Comparison of ENCODE assay signal across 17 cellular contexts in genomic region chr1:237183963-237184540, GRCh38.
DNase-seq lines count a peak whose midpoint lies in the region; ATAC-seq and TF ChIP-seq lines count a peak whose summit lies in the region.
"Had no signal": no experiment of that assay in that cellular context is flagged by ENCODE, and none has a peak within 500 bp of the region (broad histone marks: within the 10 kb centered on the region; RNA-seq: fewer than 3 reads in every experiment).

No MANE protein-coding gene starts in this region.

- TF ChIP-seq CTCF in endodermal cell (conservative IDR thresholded peaks at IDR 0.05): no peak

- H3K27me3 ChIP-seq in endodermal cell (ENCODE audit: control insufficient read depth, insufficient read depth, low read length, poor library complexity, severe bottlenecking): no peaks in the 10 kb centered on the region
- H3K27me3 ChIP-seq: Peyer's patch had no signal

- no peak overlapping the region for H3K27ac ChIP-seq in endodermal cell (ENCODE audit: low read depth, low read length)
- H3K27ac ChIP-seq: 22Rv1, HL-60, Peyer's patch had no signal

- H3K27me3 Mint-ChIP-seq in endodermal cell (ENCODE audit: insufficient read depth): no peaks in the 10 kb centered on the region

- H3K4me1 Mint-ChIP-seq in endodermal cell: peaks cover 3% of the 10 kb centered on the region
- H3K4me1 Mint-ChIP-seq: CD4-positive, alpha-beta memory T cell had no signal

- peak; percentile 1 for ATAC-seq in Right ventricle myocardium superior (ENCODE audit: poor library complexity)
- ATAC-seq: Right ventricle myocardium inferior had no signal

- no peak overlapping the region for H3K9ac ChIP-seq in endodermal cell (ENCODE audit: extremely low read depth, low read length, poor library complexity, severe bottlenecking)

- peaks cover 2% of the 10 kb centered on the region for H3K9me3 Mint-ChIP-seq in endodermal cell

- H3K9me3 ChIP-seq in endodermal cell (ENCODE audit: control insufficient read depth, low read length): no peaks in the 10 kb centered on the region
- H3K9me3 ChIP-seq: HAP-1, Peyer's patch had no signal

- 87 to 88% methylated on average over 5 to 7 of the region's 7 CpGs for WGBS in endodermal cell (ENCODE audit: insufficient coverage in 1 of 2, insufficient read length in 1 of 2), 2 experiments

- H3K36me3 ChIP-seq in endodermal cell (ENCODE audit: control insufficient read depth, insufficient read depth, low read length): no peaks in the 10 kb centered on the region
- H3K36me3 ChIP-seq: HAP-1, Peyer's patch had no signal

- no peaks in the 10 kb centered on the region for H3K36me3 Mint-ChIP-seq in endodermal cell (ENCODE audit: low read depth)
- H3K36me3 Mint-ChIP-seq: CD4-positive, alpha-beta memory T cell had no signal

- no peak overlapping the region for H3K4me3 Mint-ChIP-seq in endodermal cell
- H3K4me3 Mint-ChIP-seq: CD4-positive, alpha-beta memory T cell had no signal

- no peak for DNase-seq in Right ventricle myocardium superior
- DNase-seq in cardiac septum (ENCODE audit: low spot score): no peak
- peak; percentile 84 for DNase-seq in NCI-H82 (lab: John Stamatoyannopoulos, UW)
- DNase-seq in endodermal cell: peak; percentile 83
- DNase-seq in putamen (ENCODE audit: low spot score): peak; percentile 30
- no peak for DNase-seq in NCI-H510A (lab: John Stamatoyannopoulos, UW)
- DNase-seq in NCI-H446 (lab: John Stamatoyannopoulos, UW): no peak
- no peak for DNase-seq in SK-N-DZ (ENCODE audit: low spot score)
- DNase-seq: Calu3; CD4-positive, alpha-beta memory T cell; NCI-H1417; NCI-H187 treated with DMSO at 0.1 percent for 48 hours; Peyer's patch had no signal

- peak overlapping the region; percentile 53 for H3K27ac Mint-ChIP-seq in endodermal cell
- H3K27ac Mint-ChIP-seq: CD4-positive, alpha-beta memory T cell had no signal

- no peaks in the 10 kb centered on the region for H3K4me1 ChIP-seq in endodermal cell (ENCODE audit: control insufficient read depth, insufficient read depth, low read length)
- H3K4me1 ChIP-seq: HAP-1, Peyer's patch had no signal

- intact Hi-C loops in Right ventricle myocardium superior (cut with DNase I): no loop called here
- intact Hi-C loops in cardiac septum (cut with DNase I): no loop called here

- H3K4me3 ChIP-seq in endodermal cell (ENCODE audit: low read length): no peak overlapping the region
- H3K4me3 ChIP-seq: HAP-1, Peyer's patch had no signal

Comparison
In these comparisons a context has a peak if more than half of its experiments do, and no peak if none do; other contexts are left out.
1. DNase-seq: peak in NCI-H82 (single experiment), endodermal cell (single experiment) and putamen (single experiment); none in Right ventricle myocardium superior (single experiment), cardiac septum (single experiment), NCI-H510A (single experiment), NCI-H446 (0 of 2) and SK-N-DZ (single experiment).